ENCODE assay signal across 8 cellular contexts in genomic region chr17:69414408-69415274, GRCh38. TPM values are rescaled to one million over a fixed set of nuclear protein-coding genes. Genes with fewer than 3 reads are reported as not detected.
DNase-seq lines count a peak whose midpoint lies in the region; ATAC-seq and TF ChIP-seq lines count a peak whose summit lies in the region.

MAP2K6 (plus strand) TSS chr17:69414697; CDS start chr17:69414985, 288 bp downstream.

- no peaks in the 10 kb centered on the region for H3K27me3 Mint-ChIP-seq in glutamatergic neuron (ENCODE audit: unreplicated experiment)

- H3K36me3 Mint-ChIP-seq in glutamatergic neuron (ENCODE audit: unreplicated experiment): no peaks in the 10 kb centered on the region

- no peaks in the 10 kb centered on the region for H3K4me1 Mint-ChIP-seq in glutamatergic neuron (ENCODE audit: low read depth, unreplicated experiment)

- DNase-seq in DMS53 (lab: John Stamatoyannopoulos, UW) (peak; percentile 81), HuH-7.5 (ENCODE audit: low spot score) (peak; percentile 42), RPMI7951 (ENCODE audit: low read depth) (peak; percentile 69), activated gamma-delta T cell (lab: John Stamatoyannopoulos, UW) (peak; percentile 38), glutamatergic neuron (peak; percentile 82), occipital lobe (lab: John Stamatoyannopoulos, UW) (peak; percentile 75)

- no peaks in the 10 kb centered on the region for H3K9me3 Mint-ChIP-seq in glutamatergic neuron (ENCODE audit: unreplicated experiment)

- TF ChIP-seq CTCF in glutamatergic neuron (IDR thresholded peaks at IDR 0.05; ENCODE audit: partially characterized antibody, unreplicated experiment): no peak

- H3K27ac Mint-ChIP-seq in glutamatergic neuron (ENCODE audit: unreplicated experiment): no peak within 1 kb of the TSS

- no peak within 1 kb of the TSS for H3K4me3 Mint-ChIP-seq in glutamatergic neuron (ENCODE audit: unreplicated experiment)

- peak; percentile 97 for ATAC-seq in GM21529 (IDR thresholded peaks at IDR 0.05; ENCODE audit: unreplicated experiment)

- no peak within 1 kb of the TSS for H3K27ac ChIP-seq in temporal lobe (ENCODE audit: low read depth, low read length)

RNA-seq across cellular contexts. Expression of gene MAP2K6, which starts in this region (rescaled TPM):
- 4.5 and 4.7 TPM in 2 replicates for total RNA-seq in RPMI7951 (2014; rRNA removed; shearing (Covaris generic))
- total RNA-seq in glutamatergic neuron (ENCODE audit: unreplicated experiment) (28.3 TPM), occipital lobe (39.9 TPM), temporal lobe (26.3 TPM)
